ENCODE assay signal across 8 cellular contexts in genomic region chr6:158869604-158870417, GRCh38. TPM values are rescaled to one million over a fixed set of nuclear protein-coding genes. Genes with fewer than 3 reads are reported as not detected.
A peak's percentile ranks its signal among the peaks of the same experiment; 100 is the strongest.
DNase-seq lines count a peak whose midpoint lies in the region; ATAC-seq and TF ChIP-seq lines count a peak whose summit lies in the region.

No MANE protein-coding gene starts in this region.

- no peaks in the 10 kb centered on the region for H3K36me3 ChIP-seq in mucosa of descending colon (ENCODE audit: low read depth)

- DNase-seq in DMS114 treated with DMSO at 0.1 percent for 48 hours (lab: John Stamatoyannopoulos, UW; ENCODE audit: unreplicated experiment), result peak; percentile 64
- peak; percentile 96 for DNase-seq in HT-29 (ENCODE audit: low spot score)
- peak; percentile 95 to 99 for DNase-seq in NOMO-1 (lab: John Stamatoyannopoulos, UW; ENCODE audit: unreplicated experiment in 2 of 2)
- peak; percentile 97 for DNase-seq in activated CD8-positive, alpha-beta memory T cell treated with anti-CD3 and anti-CD28 coated beads, Interleukin-2, amount 50 U/mL, for 4 hours
- DNase-seq in epidermal melanocyte (ENCODE audit: insufficient read length, low spot score), result peak; percentile 77
- peak; percentile 96 to 98 (median 96) for DNase-seq in mucosa of descending colon
- peak; percentile 84 to 94 for DNase-seq in stimulated activated CD8-positive, alpha-beta memory T cell treated with anti-CD3 and anti-CD28 coated beads, Interleukin-4, amount 100 ng/mL, for 1 hour (ENCODE audit: low read depth in 2 of 2, low spot score in 1 of 2)

- intact Hi-C loops in mucosa of descending colon (cut with DNase I, micrococcal nuclease), result no loop called here

- peaks cover 9% of the 10 kb centered on the region for H3K4me1 ChIP-seq in mucosa of descending colon (ENCODE audit: low read depth)

- ATAC-seq in GM21367 (IDR thresholded peaks at IDR 0.05; ENCODE audit: unreplicated experiment) (peak; percentile 93), mucosa of descending colon (peak; percentile 92)

- H3K4me3 ChIP-seq in mucosa of descending colon, result no peak overlapping the region

- H3K9me3 ChIP-seq in mucosa of descending colon, result no peaks in the 10 kb centered on the region

- no peak for TF ChIP-seq CTCF in mucosa of descending colon (IDR thresholded peaks at IDR 0.05)

RNA-seq across cellular contexts. Expression of gene EZR, which starts 50.6 kb away (rescaled TPM):
- total RNA-seq in HT-29 (2014; rRNA removed; shearing (Covaris generic)), result 277 and 282 TPM in 2 replicates
- total RNA-seq in mucosa of descending colon, result 100 to 1,000 TPM; 220 to 421 (median 334) TPM
